ENCODE assay signal across 13 cellular contexts in the genomic region with DNA sequence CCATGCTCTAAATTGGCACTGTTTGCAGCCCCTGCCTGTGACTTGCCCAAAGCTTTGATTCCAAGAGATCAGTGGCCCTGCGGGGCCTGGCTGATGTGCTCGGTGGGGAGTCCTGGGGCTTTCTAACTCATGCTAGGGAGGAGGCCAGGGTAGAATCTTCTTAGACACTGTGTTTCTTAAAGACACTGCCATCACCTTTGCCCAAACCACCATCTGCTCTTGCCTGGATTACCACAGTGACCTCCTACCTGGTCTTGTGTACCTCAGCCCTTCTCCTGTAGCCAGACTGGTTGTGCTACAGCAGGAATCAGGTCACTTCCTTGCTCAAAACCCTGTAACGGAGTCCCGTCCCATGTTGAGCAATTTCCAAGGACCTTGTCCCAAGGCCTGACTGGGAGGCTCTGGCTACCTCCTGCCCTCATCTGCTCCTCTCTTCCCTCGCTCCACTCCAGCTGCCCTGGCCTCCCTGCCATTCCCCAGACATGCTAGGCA.
DNase-seq lines count a peak whose midpoint lies in the region; ATAC-seq and TF ChIP-seq lines count a peak whose summit lies in the region.
"Had no signal": no experiment of that assay in that cellular context is flagged by ENCODE, and none has a peak within 500 bp of the region (broad histone marks: within the 10 kb centered on the region; RNA-seq: fewer than 3 reads in every experiment).

No MANE protein-coding gene starts in this region.

- H3K27ac ChIP-seq in breast epithelium (peak overlapping the region; percentile 29 to 60), colonic mucosa (no peak overlapping the region), upper lobe of right lung (no peak overlapping the region)

- intact Hi-C loops in breast epithelium (cut with DNase I; ENCODE audit: low total_unique reads) (no loop called here), MCF 10A (cut with micrococcal nuclease) (no loop called here), colonic mucosa (cut with DNase I) (no loop called here), mucosa of descending colon (cut with DNase I, micrococcal nuclease) (no loop called here), upper lobe of right lung (cut with DNase I) (no loop called here)

- BruUV-seq in MCF 10A (replicated peaks; lab: Mats Ljungman, UMichigan) = no TSS peak

- no peak for TF ChIP-seq CTCF in breast epithelium (IDR thresholded peaks at IDR 0.05)
- TF ChIP-seq CTCF in MCF 10A (IDR thresholded peaks at IDR 0.05; ENCODE audit: unreplicated experiment) = no peak
- no peak for TF ChIP-seq CTCF in colonic mucosa (IDR thresholded peaks at IDR 0.05)
- no peak for TF ChIP-seq CTCF in mucosa of descending colon (IDR thresholded peaks at IDR 0.05)
- TF ChIP-seq CTCF in upper lobe of right lung (IDR thresholded peaks at IDR 0.05) = no peak
- TF ChIP-seq CTCF in foreskin fibroblast (IDR thresholded peaks at IDR 0.05; ENCODE audit: low read depth, low read length) = no peak

- H3K9me3 ChIP-seq in breast epithelium = no peaks in the 10 kb centered on the region
- H3K9me3 ChIP-seq in colonic mucosa = no peaks in the 10 kb centered on the region
- no peaks in the 10 kb centered on the region for H3K9me3 ChIP-seq in mucosa of descending colon
- no peaks in the 10 kb centered on the region for H3K9me3 ChIP-seq in upper lobe of right lung

- no peak overlapping the region for H3K9ac ChIP-seq in colonic mucosa (ENCODE audit: low read depth in 2 of 2, low read length in 2 of 2)

- H3K4me1 Mint-ChIP-seq in MCF 10A (ENCODE audit: insufficient read depth, unreplicated experiment) = no peaks in the 10 kb centered on the region
- H3K4me1 Mint-ChIP-seq: memory B cell had no signal

- ATAC-seq in mucosa of descending colon (peak; percentile 75), upper lobe of right lung (peak; percentile 76), HG03097 (IDR thresholded peaks at IDR 0.05; ENCODE audit: low FRiP score, unreplicated experiment) (no peak), HG02840 (IDR thresholded peaks at IDR 0.05; ENCODE audit: low FRiP score, unreplicated experiment) (no peak)

- no peaks in the 10 kb centered on the region for H3K36me3 ChIP-seq in breast epithelium
- H3K36me3 ChIP-seq in colonic mucosa = no peaks in the 10 kb centered on the region
- H3K36me3 ChIP-seq in mucosa of descending colon (ENCODE audit: low read depth) = no peaks in the 10 kb centered on the region
- H3K36me3 ChIP-seq in upper lobe of right lung = peaks cover 5% of the 10 kb centered on the region

- H3K4me1 ChIP-seq in breast epithelium (no peaks in the 10 kb centered on the region), colonic mucosa (peaks cover 8% of the 10 kb centered on the region), mucosa of descending colon (ENCODE audit: low read depth) (peaks cover 14% of the 10 kb centered on the region), upper lobe of right lung (peaks cover 32% of the 10 kb centered on the region)

- no peaks in the 10 kb centered on the region for H3K36me3 Mint-ChIP-seq in MCF 10A (ENCODE audit: insufficient read depth, unreplicated experiment)

- no peak overlapping the region for H3K4me3 Mint-ChIP-seq in MCF 10A (ENCODE audit: unreplicated experiment)
- H3K4me3 Mint-ChIP-seq: memory B cell had no signal

- H3K27me3 ChIP-seq in breast epithelium (no peaks in the 10 kb centered on the region), colonic mucosa (no peaks in the 10 kb centered on the region), upper lobe of right lung (no peaks in the 10 kb centered on the region)

- CTCF ChIA-PET in MCF 10A (lab: Yijun Ruan, JAX) = interaction anchor here (0.6 to 1.0 kb wide), 2 partner anchors 20 to 440 kb away, joined by 4 to 6 read pairs; no protein-coding TSS in a partner anchor

- no peak overlapping the region for H3K4me3 ChIP-seq in breast epithelium
- H3K4me3 ChIP-seq in colonic mucosa = no peak overlapping the region
- no peak overlapping the region for H3K4me3 ChIP-seq in mucosa of descending colon
- H3K4me3 ChIP-seq in upper lobe of right lung = no peak overlapping the region
- no peak overlapping the region for H3K4me3 ChIP-seq in foreskin fibroblast (ENCODE audit: low read depth in 1 of 2, low read length in 2 of 2)

- no peaks in the 10 kb centered on the region for H3K27me3 Mint-ChIP-seq in MCF 10A (ENCODE audit: insufficient read depth, unreplicated experiment)
- H3K27me3 Mint-ChIP-seq: memory B cell had no signal

- TF ChIP-seq POLR2A in breast epithelium (IDR thresholded peaks at IDR 0.05) = no peak

- POLR2A ChIA-PET in MCF 10A (lab: Yijun Ruan, JAX) = no interaction called here

- H3K27ac Mint-ChIP-seq in MCF 10A (ENCODE audit: low read depth, unreplicated experiment) = no peak overlapping the region
- H3K27ac Mint-ChIP-seq: memory B cell had no signal

- H3K9me3 Mint-ChIP-seq in MCF 10A (ENCODE audit: unreplicated experiment) = no peaks in the 10 kb centered on the region
- H3K9me3 Mint-ChIP-seq: memory B cell had no signal

- DNase-seq in breast epithelium (ENCODE audit: low spot score in 2 of 2) = no peak
- no peak for DNase-seq in MCF 10A (ENCODE audit: unreplicated experiment)
- DNase-seq in colonic mucosa = peak; percentile 42
- DNase-seq in mucosa of descending colon = peak in 2 of 3 donors; percentile 38 to 41
- DNase-seq in upper lobe of right lung = no peak
- no peak for DNase-seq in foreskin fibroblast
- DNase-seq: DMS53, NCI-H146, NCI-H524 treated with DMSO at 0.1 percent for 48 hours, SHP77 treated with DMSO at 0.1 percent for 48 hours had no signal

Comparison
In these comparisons a context has a peak if more than half of its experiments do, and no peak if none do; other contexts are left out.
1. DNase-seq: peak in colonic mucosa (single experiment) and mucosa of descending colon (2 of 3); none in breast epithelium (0 of 2), MCF 10A (single experiment), upper lobe of right lung (single experiment) and foreskin fibroblast (0 of 2).
2. H3K27ac ChIP-seq: peak in breast epithelium (2 of 2); none in colonic mucosa (single experiment) and upper lobe of right lung (single experiment).
3. ATAC-seq: peak in mucosa of descending colon (single experiment) and upper lobe of right lung (single experiment); none in HG03097 (single experiment) and HG02840 (single experiment).